Comparison of ENCODE assay signal across 13 cellular contexts in the genomic region with DNA sequence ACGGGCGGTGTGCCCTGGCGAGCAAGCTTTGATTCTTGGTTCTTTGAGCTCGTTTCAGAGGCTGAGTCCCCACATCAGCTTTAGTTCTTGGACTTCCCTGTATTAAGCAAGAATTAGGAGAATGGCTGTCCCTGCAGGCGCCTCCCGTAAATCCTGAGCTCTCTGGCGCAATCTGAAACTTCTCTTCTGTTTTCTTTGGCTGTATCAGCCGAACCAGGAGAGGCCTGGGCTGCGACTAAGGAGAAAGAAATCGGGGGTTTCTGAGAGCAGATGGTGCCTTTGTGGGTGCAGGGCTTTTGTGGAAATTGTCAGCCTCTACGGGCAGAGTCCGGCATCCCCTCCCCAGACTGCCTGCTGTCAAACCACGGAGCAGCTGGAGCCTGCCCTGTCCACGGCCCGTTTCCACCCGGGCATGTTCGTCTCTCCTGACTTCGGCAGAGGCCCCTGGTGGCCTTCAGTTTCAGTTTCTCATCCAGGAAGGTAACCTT. TPM values are rescaled to one million over a fixed set of nuclear protein-coding genes. Genes with fewer than 3 reads are reported as not detected.
A peak's percentile ranks its signal among the peaks of the same experiment; 100 is the strongest.
DNase-seq lines count a peak whose midpoint lies in the region; ATAC-seq, FAIRE-seq and TF ChIP-seq lines count a peak whose summit lies in the region.
"Had no signal": no experiment of that assay in that cellular context is flagged by ENCODE, and none has a peak within 500 bp of the region (broad histone marks: within the 10 kb centered on the region; RNA-seq: fewer than 3 reads in every experiment).

No MANE protein-coding gene starts in this region.

- no peak for FAIRE-seq in GM19239 (lab: Jason Lieb, UNC)

- H3K4me3 Mint-ChIP-seq in brain: peak overlapping the region in 3 of 5 experiments; percentile 28 to 64 (median 52)
- H3K4me3 Mint-ChIP-seq: activated T-cell treated with anti-CD3 and anti-CD28 coated beads, Interleukin-2, amount 50 U/mL, for 4 hours; naive thymus-derived CD4-positive, alpha-beta T cell had no signal

- H3K27me3 ChIP-seq in left ventricle myocardium inferior (ENCODE audit: low read depth): no peaks in the 10 kb centered on the region
- H3K27me3 ChIP-seq: gastrocnemius medialis had no signal

- H3K36me3 Mint-ChIP-seq in brain: peaks cover 36% of the 10 kb centered on the region

- H3K27ac ChIP-seq in left ventricle myocardium inferior (replicated peaks): peak overlapping the region; percentile 53

- peak overlapping the region; percentile 42 for H3K4me3 ChIP-seq in left ventricle myocardium inferior
- H3K4me3 ChIP-seq in skeletal muscle cell (ENCODE audit: low read depth, low read length): peak overlapping the region; percentile 19
- H3K4me3 ChIP-seq: gastrocnemius medialis had no signal

- H3K36me3 ChIP-seq in left ventricle myocardium inferior: peaks cover 68% of the 10 kb centered on the region

- no peaks in the 10 kb centered on the region for H3K9me3 Mint-ChIP-seq in brain
- H3K9me3 Mint-ChIP-seq: activated T-cell treated with anti-CD3 and anti-CD28 coated beads, Interleukin-2, amount 50 U/mL, for 4 hours; naive thymus-derived CD4-positive, alpha-beta T cell had no signal

- intact Hi-C loops in left ventricle myocardium inferior (cut with micrococcal nuclease): no loop called here

- H3K4me1 Mint-ChIP-seq in brain: peaks cover 15% of the 10 kb centered on the region
- H3K4me1 Mint-ChIP-seq: naive thymus-derived CD4-positive, alpha-beta T cell had no signal

- DNase-seq in Daoy (ENCODE audit: low read depth): peak; percentile 52
- DNase-seq in left ventricle myocardium inferior: no peak
- peak; percentile 63 for DNase-seq in skeletal muscle cell (ENCODE audit: low read depth)
- DNase-seq in DMS53 treated with DMSO at 0.1 percent for 48 hours (lab: John Stamatoyannopoulos, UW; ENCODE audit: unreplicated experiment): no peak
- DNase-seq in GM19239 (ENCODE audit: insufficient read length, low spot score): no peak
- no peak for DNase-seq in SKM-1 (lab: John Stamatoyannopoulos, UW; ENCODE audit: unreplicated experiment)
- DNase-seq: activated T-cell treated with anti-CD3 and anti-CD28 coated beads, Interleukin-2, amount 50 U/mL, for 4 hours; COR-L47; naive thymus-derived CD4-positive, alpha-beta T cell; NCI-H226 had no signal

- ATAC-seq in HG03565 (IDR thresholded peaks at IDR 0.05; ENCODE audit: unreplicated experiment): no peak
- ATAC-seq: activated T-cell treated with anti-CD3 and anti-CD28 coated beads, Interleukin-2, amount 50 U/mL, for 4 hours; naive thymus-derived CD4-positive, alpha-beta T cell had no signal

- H3K9me3 ChIP-seq in left ventricle myocardium inferior (replicated peaks): peaks cover 5% of the 10 kb centered on the region
- H3K9me3 ChIP-seq: gastrocnemius medialis had no signal

- no peaks in the 10 kb centered on the region for H3K27me3 Mint-ChIP-seq in brain
- H3K27me3 Mint-ChIP-seq: naive thymus-derived CD4-positive, alpha-beta T cell had no signal

- TF ChIP-seq CTCF in brain (conservative IDR thresholded peaks at IDR 0.05) (no peak), left ventricle myocardium inferior (IDR thresholded peaks at IDR 0.05; ENCODE audit: borderline replicate concordance) (no peak)

- peaks cover 18% of the 10 kb centered on the region for H3K4me1 ChIP-seq in left ventricle myocardium inferior
- H3K4me1 ChIP-seq: gastrocnemius medialis had no signal

- peak overlapping the region; percentile 75 to 99 (median 88) for H3K27ac Mint-ChIP-seq in brain

RNA-seq across cellular contexts. Expression of a gene that starts 17.9 kb away (rescaled TPM):
- total RNA-seq in Daoy (2014; rRNA removed; shearing (Covaris generic)): 14.3 and 15.2 TPM in 2 replicates
- 63.4 TPM for polyA plus RNA-seq in brain (ENCODE audit: insufficient read depth, low read depth, low replicate concordance)
- 40.6 TPM for total RNA-seq in left ventricle myocardium inferior

RNA-seq across cellular contexts. Expression of a gene that starts 31.2 kb away (rescaled TPM):
- 52.1 and 56.5 TPM in 2 replicates for total RNA-seq in Daoy (2014; rRNA removed; shearing (Covaris generic))
- polyA plus RNA-seq in brain (ENCODE audit: insufficient read depth, low read depth, low replicate concordance): 27.4 TPM
- total RNA-seq in left ventricle myocardium inferior: 8.5 TPM

RNA-seq across cellular contexts. Expression of a gene that starts 39.2 kb away (rescaled TPM):
- total RNA-seq in Daoy (2014; rRNA removed; shearing (Covaris generic)): 60.2 and 104 TPM in 2 replicates
- polyA plus RNA-seq in brain (ENCODE audit: insufficient read depth, low read depth, low replicate concordance): 83.2 TPM
- 88.4 TPM for total RNA-seq in left ventricle myocardium inferior

Comparison
In these comparisons a context has a peak if more than half of its experiments do, and no peak if none do; other contexts are left out.
1. DNase-seq: peak in Daoy (single experiment) and skeletal muscle cell (single experiment); none in left ventricle myocardium inferior (single experiment), DMS53 treated with DMSO at 0.1 percent for 48 hours (single experiment), GM19239 (single experiment) and SKM-1 (single experiment).